Comparison of ENCODE assay signal across 8 cellular contexts in genomic region chr19:42279902-42280760, GRCh38. TPM values are rescaled to one million over a fixed set of nuclear protein-coding genes. Genes with fewer than 3 reads are reported as not detected.
DNase-seq lines count a peak whose midpoint lies in the region; ATAC-seq, FAIRE-seq and TF ChIP-seq lines count a peak whose summit lies in the region.

No MANE protein-coding gene starts in this region.

- POLR2A ChIA-PET in AG04449 (lab: Yijun Ruan, JAX) = interaction anchor here (0.8 to 4.5 kb wide), 4 partner anchors 10 to 37 kb away, joined by 5 to 20 read pairs (median 14); partner anchors contain the start of gene GSK3A

- H3K4me3 ChIP-seq in AG04449 (ENCODE audit: low read depth, low read length) (peak overlapping the region; percentile 73), epithelial cell of esophagus (ENCODE audit: low read length) (peak overlapping the region; percentile 76), mucosa of descending colon (peak overlapping the region; percentile 44)

- intact Hi-C loops in mucosa of descending colon (cut with DNase I, micrococcal nuclease) = loop anchor here in 1 of 2 donors (5.0 kb wide), 1 partner anchor 33 kb away; no protein-coding TSS in a partner anchor

- H3K36me3 ChIP-seq in mucosa of descending colon (ENCODE audit: low read depth) = no peaks in the 10 kb centered on the region

- CTCF ChIA-PET in AG04449 (lab: Yijun Ruan, JAX) = interaction anchor here (0.7 to 7.4 kb wide), 25 partner anchors 8 to 199 kb away, joined by 3 to 255 read pairs (median 6); partner anchors contain the start of genes CIC, ERF, GSK3A and ZNF526

- H3K9me3 ChIP-seq in mucosa of descending colon = no peaks in the 10 kb centered on the region

- peaks cover 47% of the 10 kb centered on the region for H3K4me1 ChIP-seq in mucosa of descending colon (ENCODE audit: low read depth)

- DNase-seq in AG04449 (ENCODE audit: low read depth, low spot score) (no peak), HTR-8/SVneo (ENCODE audit: insufficient read length, low spot score) (peak; percentile 96), NOMO-1 treated with dmso at 0.1 percent for 144 hours (lab: John Stamatoyannopoulos, UW; ENCODE audit: unreplicated experiment) (peak; percentile 79), activated T-cell treated with anti-CD3 and anti-CD28 coated beads for 24 hours (ENCODE audit: low read depth) (peak; percentile 83), epithelial cell of esophagus (ENCODE audit: low read depth) (peak; percentile 86), mucosa of descending colon (peak; percentile 88 to 94 (median 89))
- DNase-seq in stimulated activated CD8-positive, alpha-beta memory T cell treated with anti-CD3 and anti-CD28 coated beads, Interleukin-4, amount 100 ng/mL, for 1 hour (ENCODE audit: low read depth in 2 of 2, low spot score in 1 of 2) = peak; percentile 58 to 69

- peak; percentile 92 for TF ChIP-seq CTCF in AG04449 (IDR thresholded peaks at IDR 0.05; ENCODE audit: insufficient read depth, low read length, missing control alignments)
- peak; percentile 63 for TF ChIP-seq CTCF in epithelial cell of esophagus (IDR thresholded peaks at IDR 0.05; ENCODE audit: insufficient read depth, low read depth, low read length, missing control alignments)
- TF ChIP-seq CTCF in mucosa of descending colon (IDR thresholded peaks at IDR 0.05) = peak; percentile 82

- peak; percentile 30 for ATAC-seq in GM18907 (IDR thresholded peaks at IDR 0.05; ENCODE audit: unreplicated experiment)
- ATAC-seq in mucosa of descending colon = peak; percentile 48

- peak; percentile 95 for FAIRE-seq in HTR-8/SVneo (lab: Jason Lieb, UNC)

RNA-seq across cellular contexts. Expression of gene CIC, which starts 11.1 kb away (rescaled TPM):
- total RNA-seq in mucosa of descending colon = 10 to 100 TPM; 47.3 to 78.0 (median 50.0) TPM

RNA-seq across cellular contexts. Expression of gene PRR19, which starts 21.8 kb away (rescaled TPM):
- 1 to 10 TPM in 1 of 3 donors, not detected in 2; 1.0 TPM for total RNA-seq in mucosa of descending colon

RNA-seq across cellular contexts. Expression of gene PAFAH1B3, which starts 22.3 kb away (rescaled TPM):
- total RNA-seq in mucosa of descending colon = 10 to 100 TPM; 15.3 to 32.6 (median 22.9) TPM

RNA-seq across cellular contexts. Expression of gene ERF, which starts 25.2 kb away (rescaled TPM):
- 10 to 100 TPM; 35.7 to 75.2 (median 42.0) TPM for total RNA-seq in mucosa of descending colon

RNA-seq across cellular contexts. Expression of gene TMEM145, which starts 33.0 kb away (rescaled TPM):
- under 1 TPM in 2 of 3 donors, not detected in 1; 0.17 to 0.63 TPM for total RNA-seq in mucosa of descending colon
